Comparison of ENCODE assay signal across 2 cellular contexts in the genomic region with DNA sequence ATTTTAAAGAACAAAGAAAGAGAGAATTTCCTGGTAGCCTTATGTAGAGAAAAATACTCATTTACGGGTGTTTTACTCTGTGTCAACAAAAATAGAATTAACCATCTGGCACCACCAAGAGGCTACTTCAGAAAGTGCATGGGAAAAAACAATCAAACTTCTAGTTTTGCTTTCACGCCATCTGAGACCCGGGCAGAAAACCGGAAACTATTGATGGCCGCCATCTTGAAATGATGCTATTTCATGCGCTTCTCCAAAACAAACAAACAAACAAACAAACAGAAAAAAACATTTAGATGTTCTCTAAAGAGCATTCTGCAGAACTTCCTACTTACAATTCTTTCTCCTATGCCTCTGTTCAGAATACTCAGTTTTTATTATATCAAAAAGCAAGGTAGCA.
A peak's percentile ranks its signal among the peaks of the same experiment; 100 is the strongest.
TF ChIP-seq lines count a peak whose summit lies in the region.

No MANE protein-coding gene starts in this region.

TF ChIP-seq in A549, 52 proteins besides CTCF, POLR2A, EP300 and RAD21 (continued from another document):
- no peak for TF ChIP-seq MAFK (IDR thresholded peaks at IDR 0.05; ENCODE audit: partially characterized antibody)
- no peak for TF ChIP-seq RCOR1 (IDR thresholded peaks at IDR 0.05; ENCODE audit: low read depth, low read length)
- TF ChIP-seq, protein P1, sequence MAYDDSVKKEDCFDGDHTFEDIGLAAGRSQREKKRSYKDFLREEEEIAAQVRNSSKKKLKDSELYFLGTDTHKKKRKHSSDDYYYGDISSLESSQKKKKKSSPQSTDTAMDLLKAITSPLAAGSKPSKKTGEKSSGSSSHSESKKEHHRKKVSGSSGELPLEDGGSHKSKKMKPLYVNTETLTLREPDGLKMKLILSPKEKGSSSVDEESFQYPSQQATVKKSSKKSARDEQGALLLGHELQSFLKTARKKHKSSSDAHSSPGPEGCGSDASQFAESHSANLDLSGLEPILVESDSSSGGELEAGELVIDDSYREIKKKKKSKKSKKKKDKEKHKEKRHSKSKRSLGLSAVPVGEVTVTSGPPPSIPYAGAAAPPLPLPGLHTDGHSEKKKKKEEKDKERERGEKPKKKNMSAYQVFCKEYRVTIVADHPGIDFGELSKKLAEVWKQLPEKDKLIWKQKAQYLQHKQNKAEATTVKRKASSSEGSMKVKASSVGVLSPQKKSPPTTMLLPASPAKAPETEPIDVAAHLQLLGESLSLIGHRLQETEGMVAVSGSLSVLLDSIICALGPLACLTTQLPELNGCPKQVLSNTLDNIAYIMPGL (CRISPR knock-in tag; IDR thresholded peaks at IDR 0.05; ENCODE audit: borderline replicate concordance), result no peak
- TF ChIP-seq, protein P2, sequence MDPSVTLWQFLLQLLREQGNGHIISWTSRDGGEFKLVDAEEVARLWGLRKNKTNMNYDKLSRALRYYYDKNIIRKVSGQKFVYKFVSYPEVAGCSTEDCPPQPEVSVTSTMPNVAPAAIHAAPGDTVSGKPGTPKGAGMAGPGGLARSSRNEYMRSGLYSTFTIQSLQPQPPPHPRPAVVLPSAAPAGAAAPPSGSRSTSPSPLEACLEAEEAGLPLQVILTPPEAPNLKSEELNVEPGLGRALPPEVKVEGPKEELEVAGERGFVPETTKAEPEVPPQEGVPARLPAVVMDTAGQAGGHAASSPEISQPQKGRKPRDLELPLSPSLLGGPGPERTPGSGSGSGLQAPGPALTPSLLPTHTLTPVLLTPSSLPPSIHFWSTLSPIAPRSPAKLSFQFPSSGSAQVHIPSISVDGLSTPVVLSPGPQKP (IDR thresholded peaks at IDR 0.05; ENCODE audit: low read depth, low read length), result no peak
- TF ChIP-seq, protein P3, sequence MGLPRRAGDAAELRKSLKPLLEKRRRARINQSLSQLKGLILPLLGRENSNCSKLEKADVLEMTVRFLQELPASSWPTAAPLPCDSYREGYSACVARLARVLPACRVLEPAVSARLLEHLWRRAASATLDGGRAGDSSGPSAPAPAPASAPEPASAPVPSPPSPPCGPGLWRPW (IDR thresholded peaks at IDR 0.05), result no peak
- TF ChIP-seq HOXB13 (CRISPR knock-in tag; IDR thresholded peaks at IDR 0.05; ENCODE audit: low read depth), result no peak
- TF ChIP-seq, protein P4, sequence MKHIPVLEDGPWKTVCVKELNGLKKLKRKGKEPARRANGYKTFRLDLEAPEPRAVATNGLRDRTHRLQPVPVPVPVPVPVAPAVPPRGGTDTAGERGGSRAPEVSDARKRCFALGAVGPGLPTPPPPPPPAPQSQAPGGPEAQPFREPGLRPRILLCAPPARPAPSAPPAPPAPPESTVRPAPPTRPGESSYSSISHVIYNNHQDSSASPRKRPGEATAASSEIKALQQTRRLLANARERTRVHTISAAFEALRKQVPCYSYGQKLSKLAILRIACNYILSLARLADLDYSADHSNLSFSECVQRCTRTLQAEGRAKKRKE (CRISPR knock-in tag; IDR thresholded peaks at IDR 0.05; ENCODE audit: low read depth), result no peak

TF ChIP-seq in HepG2, 621 proteins besides CTCF, POLR2A, EP300 and RAD21 (continued from another document):
- TF ChIP-seq, protein P5, sequence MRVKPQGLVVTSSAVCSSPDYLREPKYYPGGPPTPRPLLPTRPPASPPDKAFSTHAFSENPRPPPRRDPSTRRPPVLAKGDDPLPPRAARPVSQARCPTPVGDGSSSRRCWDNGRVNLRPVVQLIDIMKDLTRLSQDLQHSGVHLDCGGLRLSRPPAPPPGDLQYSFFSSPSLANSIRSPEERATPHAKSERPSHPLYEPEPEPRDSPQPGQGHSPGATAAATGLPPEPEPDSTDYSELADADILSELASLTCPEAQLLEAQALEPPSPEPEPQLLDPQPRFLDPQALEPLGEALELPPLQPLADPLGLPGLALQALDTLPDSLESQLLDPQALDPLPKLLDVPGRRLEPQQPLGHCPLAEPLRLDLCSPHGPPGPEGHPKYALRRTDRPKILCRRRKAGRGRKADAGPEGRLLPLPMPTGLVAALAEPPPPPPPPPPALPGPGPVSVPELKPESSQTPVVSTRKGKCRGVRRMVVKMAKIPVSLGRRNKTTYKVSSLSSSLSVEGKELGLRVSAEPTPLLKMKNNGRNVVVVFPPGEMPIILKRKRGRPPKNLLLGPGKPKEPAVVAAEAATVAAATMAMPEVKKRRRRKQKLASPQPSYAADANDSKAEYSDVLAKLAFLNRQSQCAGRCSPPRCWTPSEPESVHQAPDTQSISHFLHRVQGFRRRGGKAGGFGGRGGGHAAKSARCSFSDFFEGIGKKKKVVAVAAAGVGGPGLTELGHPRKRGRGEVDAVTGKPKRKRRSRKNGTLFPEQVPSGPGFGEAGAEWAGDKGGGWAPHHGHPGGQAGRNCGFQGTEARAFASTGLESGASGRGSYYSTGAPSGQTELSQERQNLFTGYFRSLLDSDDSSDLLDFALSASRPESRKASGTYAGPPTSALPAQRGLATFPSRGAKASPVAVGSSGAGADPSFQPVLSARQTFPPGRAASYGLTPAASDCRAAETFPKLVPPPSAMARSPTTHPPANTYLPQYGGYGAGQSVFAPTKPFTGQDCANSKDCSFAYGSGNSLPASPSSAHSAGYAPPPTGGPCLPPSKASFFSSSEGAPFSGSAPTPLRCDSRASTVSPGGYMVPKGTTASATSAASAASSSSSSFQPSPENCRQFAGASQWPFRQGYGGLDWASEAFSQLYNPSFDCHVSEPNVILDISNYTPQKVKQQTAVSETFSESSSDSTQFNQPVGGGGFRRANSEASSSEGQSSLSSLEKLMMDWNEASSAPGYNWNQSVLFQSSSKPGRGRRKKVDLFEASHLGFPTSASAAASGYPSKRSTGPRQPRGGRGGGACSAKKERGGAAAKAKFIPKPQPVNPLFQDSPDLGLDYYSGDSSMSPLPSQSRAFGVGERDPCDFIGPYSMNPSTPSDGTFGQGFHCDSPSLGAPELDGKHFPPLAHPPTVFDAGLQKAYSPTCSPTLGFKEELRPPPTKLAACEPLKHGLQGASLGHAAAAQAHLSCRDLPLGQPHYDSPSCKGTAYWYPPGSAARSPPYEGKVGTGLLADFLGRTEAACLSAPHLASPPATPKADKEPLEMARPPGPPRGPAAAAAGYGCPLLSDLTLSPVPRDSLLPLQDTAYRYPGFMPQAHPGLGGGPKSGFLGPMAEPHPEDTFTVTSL (CRISPR knock-in tag; IDR thresholded peaks at IDR 0.05; ENCODE audit: borderline replicate concordance), result no peak
- TF ChIP-seq STAG1 (CRISPR knock-in tag; IDR thresholded peaks at IDR 0.05) (peak; percentile 50), SMC3 (IDR thresholded peaks at IDR 0.05; ENCODE audit: low read length) (peak; percentile 28; the same call in 1 of the 2 replicates), GABPB1 (CRISPR knock-in tag; IDR thresholded peaks at IDR 0.05) (peak; percentile 41; the same call in 1 of the 2 replicates), YY1 (IDR thresholded peaks at IDR 0.05; ENCODE audit: insufficient read depth, insufficient replicate concordance, low read depth, low read length) (peak; percentile 68), MAFK (conservative IDR thresholded peaks at IDR 0.05 in 1 of 2, IDR thresholded peaks at IDR 0.05 in 1 of 2; ENCODE audit: low read length in 2 of 2) (0 out of 4 replicates have a peak, but pooled peaks of 1 of the 2 experiments have one; percentile 5), GABPA (IDR thresholded peaks at IDR 0.05; ENCODE audit: low read depth, low read length) (no peak), GABPA (CRISPR knock-in tag; IDR thresholded peaks at IDR 0.05; ENCODE audit: low read depth) (peak; percentile 69)
